In the genomic region with DNA sequence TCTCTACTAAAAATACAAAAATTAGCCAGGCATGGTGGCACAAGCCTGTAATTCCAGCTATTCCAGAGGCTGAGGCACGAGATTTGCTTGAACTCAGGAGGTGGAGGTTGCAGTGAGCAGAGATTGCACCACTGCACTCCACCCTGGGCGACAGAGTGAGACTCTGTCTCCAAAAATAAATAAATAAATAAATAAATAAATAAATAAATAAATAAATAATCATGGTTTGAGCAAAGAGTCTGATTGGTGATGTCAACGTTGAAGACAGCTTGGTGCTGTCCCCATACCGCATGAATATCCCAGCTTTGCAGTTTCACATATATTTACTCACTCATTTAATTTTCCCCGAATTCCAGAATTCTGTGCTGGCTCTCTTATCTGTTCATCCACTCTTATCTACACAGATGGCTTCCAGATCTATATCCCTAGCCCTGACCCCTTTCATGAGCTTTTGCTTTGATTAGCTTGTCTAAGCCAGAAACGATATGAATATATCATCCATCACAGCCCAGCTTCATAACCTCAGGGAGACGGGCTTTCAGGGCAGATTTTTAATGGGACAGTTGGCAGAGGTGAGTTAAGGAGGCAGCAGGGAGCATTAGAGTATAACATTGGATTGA, we compare ENCODE assay signal across 1 cellular context.
TF ChIP-seq lines count a peak whose summit lies in the region.

No MANE protein-coding gene starts in this region.

TF ChIP-seq in HEK293, 187 proteins besides CTCF, POLR2A, EP300 and RAD21 (continued from another document):
- TF ChIP-seq, protein P1, sequence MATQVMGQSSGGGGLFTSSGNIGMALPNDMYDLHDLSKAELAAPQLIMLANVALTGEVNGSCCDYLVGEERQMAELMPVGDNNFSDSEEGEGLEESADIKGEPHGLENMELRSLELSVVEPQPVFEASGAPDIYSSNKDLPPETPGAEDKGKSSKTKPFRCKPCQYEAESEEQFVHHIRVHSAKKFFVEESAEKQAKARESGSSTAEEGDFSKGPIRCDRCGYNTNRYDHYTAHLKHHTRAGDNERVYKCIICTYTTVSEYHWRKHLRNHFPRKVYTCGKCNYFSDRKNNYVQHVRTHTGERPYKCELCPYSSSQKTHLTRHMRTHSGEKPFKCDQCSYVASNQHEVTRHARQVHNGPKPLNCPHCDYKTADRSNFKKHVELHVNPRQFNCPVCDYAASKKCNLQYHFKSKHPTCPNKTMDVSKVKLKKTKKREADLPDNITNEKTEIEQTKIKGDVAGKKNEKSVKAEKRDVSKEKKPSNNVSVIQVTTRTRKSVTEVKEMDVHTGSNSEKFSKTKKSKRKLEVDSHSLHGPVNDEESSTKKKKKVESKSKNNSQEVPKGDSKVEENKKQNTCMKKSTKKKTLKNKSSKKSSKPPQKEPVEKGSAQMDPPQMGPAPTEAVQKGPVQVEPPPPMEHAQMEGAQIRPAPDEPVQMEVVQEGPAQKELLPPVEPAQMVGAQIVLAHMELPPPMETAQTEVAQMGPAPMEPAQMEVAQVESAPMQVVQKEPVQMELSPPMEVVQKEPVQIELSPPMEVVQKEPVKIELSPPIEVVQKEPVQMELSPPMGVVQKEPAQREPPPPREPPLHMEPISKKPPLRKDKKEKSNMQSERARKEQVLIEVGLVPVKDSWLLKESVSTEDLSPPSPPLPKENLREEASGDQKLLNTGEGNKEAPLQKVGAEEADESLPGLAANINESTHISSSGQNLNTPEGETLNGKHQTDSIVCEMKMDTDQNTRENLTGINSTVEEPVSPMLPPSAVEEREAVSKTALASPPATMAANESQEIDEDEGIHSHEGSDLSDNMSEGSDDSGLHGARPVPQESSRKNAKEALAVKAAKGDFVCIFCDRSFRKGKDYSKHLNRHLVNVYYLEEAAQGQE (tag by site-specific recombination; IDR thresholded peaks at IDR 0.05): peak; percentile 45; the same call in 1 of the 2 replicates
- TF ChIP-seq ZNF292 (tag by site-specific recombination; IDR thresholded peaks at IDR 0.05; ENCODE audit: borderline replicate concordance, low read depth) (0 out of 2 replicates have a peak, but pooled peaks have one; percentile 52), ZNF426 (tag by site-specific recombination; IDR thresholded peaks at IDR 0.05) (peak; percentile 55), ZSCAN16 (tag by site-specific recombination; IDR thresholded peaks at IDR 0.05) (no peak), RBAK (tag by site-specific recombination; IDR thresholded peaks at IDR 0.05) (no peak), ZNF133 (tag by site-specific recombination; IDR thresholded peaks at IDR 0.05) (no peak), ZNF623 (tag by site-specific recombination; IDR thresholded peaks at IDR 0.05) (peak; percentile 66), ZNF394 (tag by site-specific recombination; IDR thresholded peaks at IDR 0.05; ENCODE audit: borderline replicate concordance) (peak; percentile 81), ZNF184 (tag by site-specific recombination; IDR thresholded peaks at IDR 0.05) (no peak), ZBTB21 (tag by site-specific recombination; IDR thresholded peaks at IDR 0.05) (0 out of 2 replicates have a peak, but pooled peaks have one; percentile 24), ZFP3 (tag by site-specific recombination; IDR thresholded peaks at IDR 0.05; ENCODE audit: low read depth) (no peak), ZNF391 (tag by site-specific recombination; IDR thresholded peaks at IDR 0.05; ENCODE audit: borderline replicate concordance, low read depth) (no peak), ZNF654 (tag by site-specific recombination; IDR thresholded peaks at IDR 0.05; ENCODE audit: low read depth) (peak; percentile 33), ZNF140 (tag by site-specific recombination; IDR thresholded peaks at IDR 0.05) (peak; percentile 79; the same call in 1 of the 2 replicates), ZNF202 (tag by site-specific recombination; IDR thresholded peaks at IDR 0.05; ENCODE audit: borderline replicate concordance) (peak; percentile 80; the same call in 1 of the 2 replicates)
- TF ChIP-seq, protein P2, sequence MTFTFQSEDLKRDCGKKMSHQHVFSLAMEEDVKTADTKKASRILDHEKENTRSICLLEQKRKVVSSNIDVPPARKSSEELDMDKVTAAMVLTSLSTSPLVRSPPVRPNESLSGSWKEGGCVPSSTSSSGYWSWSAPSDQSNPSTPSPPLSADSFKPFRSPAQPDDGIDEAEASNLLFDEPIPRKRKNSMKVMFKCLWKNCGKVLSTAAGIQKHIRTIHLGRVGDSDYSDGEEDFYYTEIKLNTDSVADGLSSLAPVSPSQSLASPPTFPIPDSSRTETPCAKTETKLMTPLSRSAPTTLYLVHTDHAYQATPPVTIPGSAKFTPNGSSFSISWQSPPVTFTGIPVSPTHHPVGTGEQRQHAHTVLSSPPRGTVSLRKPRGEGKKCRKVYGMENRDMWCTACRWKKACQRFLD (tag by site-specific recombination; IDR thresholded peaks at IDR 0.05): no peak
TF ChIP-seq in HEK293: peak in this region for 18.
